Comparison of ENCODE assay signal across 11 cellular contexts in the genomic region with DNA sequence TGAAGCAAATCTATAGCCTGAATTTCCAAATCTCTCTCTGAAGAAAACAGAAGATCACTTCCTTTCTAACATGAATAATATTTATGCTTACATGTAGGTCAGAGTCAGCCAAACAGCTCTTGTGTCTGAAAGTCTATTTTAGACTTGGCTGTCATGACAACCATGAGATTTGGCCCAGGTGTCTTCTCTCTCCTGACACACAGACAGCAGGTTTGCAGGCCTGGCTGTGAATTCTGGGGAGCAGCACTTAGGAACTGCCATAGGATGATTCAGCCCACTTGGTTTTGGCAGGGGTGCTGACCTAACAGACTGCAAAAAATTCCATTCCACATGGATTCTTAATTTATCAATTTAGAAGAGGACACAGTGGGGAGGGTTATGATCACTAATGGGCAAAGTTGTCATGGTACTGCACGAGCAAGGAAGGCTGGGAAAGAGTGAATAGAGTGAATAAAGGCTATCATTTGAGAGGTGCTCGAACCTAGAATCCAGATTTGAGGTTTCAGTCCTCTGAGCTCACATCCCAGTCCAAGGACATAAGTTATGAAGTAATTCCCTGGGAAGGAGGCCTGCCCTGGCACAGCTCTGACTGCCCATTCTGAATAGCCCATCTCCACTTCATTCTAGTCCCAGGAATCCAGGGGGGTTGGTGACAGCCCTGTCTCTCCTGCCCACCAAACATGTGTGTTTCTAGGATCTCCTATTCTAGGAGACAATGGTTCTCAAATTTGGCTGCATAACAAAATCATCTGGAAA.
DNase-seq lines count a peak whose midpoint lies in the region; ATAC-seq and TF ChIP-seq lines count a peak whose summit lies in the region.
"Had no signal": no experiment of that assay in that cellular context is flagged by ENCODE, and none has a peak within 500 bp of the region (broad histone marks: within the 10 kb centered on the region; RNA-seq: fewer than 3 reads in every experiment).

No MANE protein-coding gene starts in this region.

- H3K27ac Mint-ChIP-seq in T-helper 2 cell treated with Interferon-gamma antibody and Interleukin-4, amounts not matched to agents 5 μg/mL and 100 μg/mL, for 36 hours, result no peak overlapping the region
- H3K27ac Mint-ChIP-seq: activated CD4-positive, alpha-beta T cell treated with anti-CD3 and anti-CD28 coated beads, Interleukin-2, amount 10 ng/mL, durations not matched to agents 7 days and 5 days had no signal

- no peak for TF ChIP-seq POLR2A in heart left ventricle (IDR thresholded peaks at IDR 0.05)

- TF ChIP-seq CTCF in heart left ventricle (IDR thresholded peaks at IDR 0.05), result no peak

- H3K4me1 Mint-ChIP-seq in T-helper 2 cell treated with Interferon-gamma antibody and Interleukin-4, amounts not matched to agents 5 μg/mL and 100 μg/mL, for 36 hours (ENCODE audit: low read depth), result peaks cover 16% of the 10 kb centered on the region

- peaks cover 0 to 3% (median 0%) of the 10 kb centered on the region in 12 donors for H3K9me3 ChIP-seq in heart left ventricle

- 20 to 52% (median 31%) methylated on average over 2 of the region's 2 CpGs for WGBS in heart left ventricle, 4 donors

- peaks cover 0 to 26% (median 12%) of the 10 kb centered on the region in 12 donors for H3K4me1 ChIP-seq in heart left ventricle

- H3K36me3 Mint-ChIP-seq in T-helper 2 cell treated with Interferon-gamma antibody and Interleukin-4, amounts not matched to agents 5 μg/mL and 100 μg/mL, for 36 hours (ENCODE audit: low read depth), result no peaks in the 10 kb centered on the region

- no peak overlapping the region for H3K4me3 Mint-ChIP-seq in T-helper 2 cell treated with Interferon-gamma antibody and Interleukin-4, amounts not matched to agents 5 μg/mL and 100 μg/mL, for 36 hours
- H3K4me3 Mint-ChIP-seq: activated CD4-positive, alpha-beta T cell treated with anti-CD3 and anti-CD28 coated beads, Interleukin-2, amount 10 ng/mL, durations not matched to agents 7 days and 5 days had no signal

- peaks cover 14% of the 10 kb centered on the region for H3K27me3 Mint-ChIP-seq in T-helper 2 cell treated with Interferon-gamma antibody and Interleukin-4, amounts not matched to agents 5 μg/mL and 100 μg/mL, for 36 hours (ENCODE audit: low read depth)

- no peaks in the 10 kb centered on the region for H3K9me3 Mint-ChIP-seq in T-helper 2 cell treated with Interferon-gamma antibody and Interleukin-4, amounts not matched to agents 5 μg/mL and 100 μg/mL, for 36 hours

- H3K27me3 ChIP-seq in heart left ventricle, result no peaks in the 10 kb centered on the region
- H3K27me3 ChIP-seq: dorsolateral prefrontal cortex had no signal

- H3K36me3 ChIP-seq in heart left ventricle, result no peaks in the 10 kb centered on the region

- intact Hi-C loops in heart left ventricle (cut with DNase I), result no loop called here

- no peak overlapping the region for H3K4me3 ChIP-seq in heart left ventricle
- H3K4me3 ChIP-seq: dorsolateral prefrontal cortex had no signal

- peak overlapping the region in 4 of 12 donors; percentile 7 to 43 (median 19) for H3K27ac ChIP-seq in heart left ventricle

- DNase-seq in COR-L47 (lab: John Stamatoyannopoulos, UW) (peak; percentile 25), RPMI7951 (ENCODE audit: low read depth) (peak; percentile 82), heart left ventricle (peak in 1 of 5 donors; percentile 34), NCI-H1930 (lab: John Stamatoyannopoulos, UW) (no peak), HK-2 (ENCODE audit: unreplicated experiment) (no peak), NCI-H128 (lab: John Stamatoyannopoulos, UW; ENCODE audit: unreplicated experiment) (no peak)
- DNase-seq in T-helper 2 cell treated with Interferon-gamma antibody and Interleukin-4, amounts not matched to agents 5 μg/mL and 100 μg/mL, for 36 hours (ENCODE audit: low spot score), result no peak
- DNase-seq: activated CD4-positive, alpha-beta T cell treated with anti-CD3 and anti-CD28 coated beads, Interleukin-2, amount 10 ng/mL, durations not matched to agents 7 days and 5 days had no signal

- peak; percentile 62 for ATAC-seq in HG02885 (IDR thresholded peaks at IDR 0.05; ENCODE audit: poor library complexity, unreplicated experiment)
- peak in 3 of 4 donors; percentile 45 to 76 (median 68) for ATAC-seq in heart left ventricle
- ATAC-seq: HCT116 had no signal

Comparison
In these comparisons a context has a peak if more than half of its experiments do, and no peak if none do; other contexts are left out.
1. DNase-seq: peak in COR-L47 (single experiment) and RPMI7951 (single experiment); none in NCI-H1930 (0 of 2), T-helper 2 cell treated with Interferon-gamma antibody and Interleukin-4, amounts not matched to agents 5 μg/mL and 100 μg/mL, for 36 hours (single experiment), HK-2 (single experiment) and NCI-H128 (single experiment).